Comparison of ENCODE assay signal across 27 cellular contexts in the genomic region with DNA sequence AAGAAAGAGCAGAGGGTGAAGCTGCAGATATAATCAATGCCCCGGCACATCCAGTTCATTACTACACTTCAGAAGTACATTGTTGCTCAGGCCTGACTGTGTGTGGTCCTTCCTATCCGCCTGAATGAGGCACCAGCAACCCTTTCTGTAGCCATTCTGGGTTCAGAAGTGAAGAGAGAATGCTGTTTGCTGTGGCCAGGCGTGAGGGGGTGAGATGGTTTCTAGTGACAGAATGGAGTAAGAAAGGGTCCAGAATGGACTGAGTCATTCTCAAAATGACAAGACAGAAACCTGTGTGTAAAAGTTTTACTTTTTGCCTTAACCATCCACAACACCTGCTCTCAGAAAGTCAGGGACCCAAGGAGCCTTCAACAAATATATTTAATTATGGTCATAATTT.
A peak's percentile ranks its signal among the peaks of the same experiment; 100 is the strongest.
DNase-seq lines count a peak whose midpoint lies in the region; ATAC-seq and TF ChIP-seq lines count a peak whose summit lies in the region.
"Had no signal": no experiment of that assay in that cellular context is flagged by ENCODE, and none has a peak within 500 bp of the region (broad histone marks: within the 10 kb centered on the region; RNA-seq: fewer than 3 reads in every experiment).

No MANE protein-coding gene starts in this region.

- no peaks in the 10 kb centered on the region for H3K79me2 ChIP-seq in OCI-LY7 (ENCODE audit: insufficient read depth, low read depth, low read length)

- CTCF ChIA-PET in OCI-LY7 (lab: Charles Lee; ENCODE audit: unreplicated experiment): no interaction called here

- no peaks in the 10 kb centered on the region for H3K9me3 ChIP-seq in OCI-LY7 (ENCODE audit: low read length)
- H3K9me3 ChIP-seq: esophagus muscularis mucosa, HAP-1, sigmoid colon, tibial artery had no signal

- no peak overlapping the region for H3K4me3 ChIP-seq in OCI-LY7 (ENCODE audit: low read depth, low read length, poor library complexity, severe bottlenecking)
- H3K4me3 ChIP-seq: esophagus muscularis mucosa, HAP-1, PC-9, sigmoid colon, tibial artery had no signal

- no peak overlapping the region for H2AFZ ChIP-seq in OCI-LY7 (ENCODE audit: low read length)
- H2AFZ ChIP-seq: PC-9 had no signal

- no peak overlapping the region for H3K4me2 ChIP-seq in OCI-LY7 (ENCODE audit: low read length)
- H3K4me2 ChIP-seq: PC-9 had no signal

- peak; percentile 66 for ATAC-seq in GM18502 (IDR thresholded peaks at IDR 0.05; ENCODE audit: poor library complexity, unreplicated experiment)
- ATAC-seq in GM21529 (IDR thresholded peaks at IDR 0.05; ENCODE audit: unreplicated experiment): peak; percentile 73
- ATAC-seq in HG02981 (IDR thresholded peaks at IDR 0.05; ENCODE audit: unreplicated experiment): peak; percentile 82
- peak; percentile 59 for ATAC-seq in HG03442 (IDR thresholded peaks at IDR 0.05; ENCODE audit: unreplicated experiment)
- ATAC-seq: activated T-helper 17 cell treated with anti-CD3 and anti-CD28 coated beads, Interleukin-2, amount 50 U/mL, for 72 hours; CD8-positive, alpha-beta T cell; stimulated activated naive CD8-positive, alpha-beta T cell treated with anti-CD3 and anti-CD28 coated beads, Interleukin-15, amount 100 ng/mL, for 72 hours had no signal

- H3K27ac ChIP-seq in OCI-LY7 (ENCODE audit: low read depth, low read length, poor library complexity, severe bottlenecking): no peak overlapping the region
- H3K27ac ChIP-seq: esophagus muscularis mucosa, PC-9, sigmoid colon, tibial artery had no signal

- intact Hi-C loops in OCI-LY7 (cut with micrococcal nuclease; ENCODE audit: unreplicated experiment): no loop called here

- no peaks in the 10 kb centered on the region for H3K4me1 ChIP-seq in OCI-LY7 (ENCODE audit: insufficient read depth, low read length, poor library complexity, severe bottlenecking)
- H3K4me1 ChIP-seq: esophagus muscularis mucosa, HAP-1, sigmoid colon, tibial artery had no signal

- POLR2A ChIA-PET in OCI-LY7 (lab: Charles Lee): interaction anchor here (0.5 to 0.7 kb wide), 2 partner anchors 18 to 742 kb away, joined by 3 to 4 read pairs; no protein-coding TSS in a partner anchor

- no peaks in the 10 kb centered on the region for H3K36me3 ChIP-seq in OCI-LY7 (ENCODE audit: insufficient read depth, low read length)
- H3K36me3 ChIP-seq: esophagus muscularis mucosa, HAP-1, sigmoid colon, tibial artery had no signal

- no peaks in the 10 kb centered on the region for H4K20me1 ChIP-seq in OCI-LY7 (ENCODE audit: insufficient read depth, low read length)

- no peaks in the 10 kb centered on the region for H3K9me2 ChIP-seq in OCI-LY7 (ENCODE audit: insufficient read depth, low read length)

- no peak for TF ChIP-seq CTCF in OCI-LY7 (conservative IDR thresholded peaks at IDR 0.05; ENCODE audit: low read length)

- no peak for DNase-seq in HCEC 1CT
- DNase-seq in GM03348 (ENCODE audit: low spot score): no peak
- no peak for DNase-seq in LoVo (ENCODE audit: low spot score)
- DNase-seq in OCI-LY7 (ENCODE audit: low spot score): no peak
- DNase-seq: 8988T; activated CD8-positive, alpha-beta memory T cell treated with anti-CD3 and anti-CD28 coated beads, Interleukin-2, amount 50 U/mL, for 4 hours; AML-193; aorta; CD8-positive, alpha-beta T cell; cortex of kidney; DMS153; endodermal cell; foreskin melanocyte; immature natural killer cell; Kasumi-1; PC-9; Right ventricle myocardium superior; sigmoid colon; stimulated activated naive CD8-positive, alpha-beta T cell treated with anti-CD3 and anti-CD28 coated beads, Interleukin-15, amount 100 ng/mL, for 72 hours; tibial artery had no signal

- BruUV-seq in OCI-LY7 (replicated peaks; lab: Mats Ljungman, UMichigan): no TSS peak
